Comparison of ENCODE assay signal across 8 cellular contexts in the genomic region with DNA sequence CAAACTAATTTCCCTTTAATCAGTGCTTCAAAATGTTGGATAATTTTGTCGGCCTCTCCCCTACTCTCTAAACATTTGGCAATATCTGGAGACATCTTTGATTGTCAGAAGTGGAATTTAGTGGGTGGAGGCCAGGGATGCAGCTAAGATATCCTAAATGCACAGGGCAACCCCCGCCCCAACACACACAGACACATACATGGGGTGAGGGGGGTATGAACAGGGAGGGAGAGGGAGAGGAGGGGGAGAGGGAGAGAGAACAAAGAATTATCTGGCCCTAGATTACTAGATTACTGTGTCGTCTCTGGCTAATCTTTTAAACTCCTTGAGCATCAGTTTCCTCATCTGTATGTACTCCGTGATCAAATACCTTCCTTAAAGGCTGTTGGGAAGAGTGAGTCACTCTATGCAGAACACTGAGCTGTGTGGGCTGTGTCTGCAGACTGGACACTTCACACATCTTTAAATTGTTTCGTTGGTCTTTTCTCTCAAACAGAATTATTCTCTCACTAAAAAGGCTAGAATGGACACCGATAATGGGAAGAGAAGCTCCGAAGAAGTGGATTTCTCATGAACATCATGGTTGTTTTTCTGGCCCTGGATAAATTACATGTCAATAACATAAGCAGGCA. TPM values are rescaled to one million over a fixed set of nuclear protein-coding genes. Genes with fewer than 3 reads are reported as not detected.
A peak's percentile ranks its signal among the peaks of the same experiment; 100 is the strongest.
DNase-seq lines count a peak whose midpoint lies in the region; ATAC-seq and TF ChIP-seq lines count a peak whose summit lies in the region.

No MANE protein-coding gene starts in this region.

- POLR2A ChIA-PET in CD8-positive, alpha-beta T cell (lab: Charles Lee), result interaction anchor here (1.3 to 2.2 kb wide), 2 partner anchors 23 to 52 kb away, joined by 5 to 13 read pairs; no protein-coding TSS in a partner anchor
- POLR2A ChIA-PET in PC-9 (lab: Charles Lee; ENCODE audit: unreplicated experiment) (interaction anchor here (0.9 kb wide), 1 partner anchor 105 kb away, joined by 5 read pairs; no protein-coding TSS in a partner anchor), GM10248 (lab: Yijun Ruan, JAX) (no interaction called here)

- peaks cover 29% of the 10 kb centered on the region for H3F3A ChIP-seq in PC-9 (ENCODE audit: insufficient read depth, low read depth)

- peaks cover 79% of the 10 kb centered on the region for H3K4me1 Mint-ChIP-seq in CD8-positive, alpha-beta T cell (ENCODE audit: low read depth)
- peaks cover 63 to 66% of the 10 kb centered on the region in 2 donors for H3K4me1 Mint-ChIP-seq in effector memory CD8-positive, alpha-beta T cell (ENCODE audit: low read depth in 2 of 2)
- peaks cover 36% of the 10 kb centered on the region for H3K4me1 Mint-ChIP-seq in neural crest cell

- intact Hi-C loops in CD8-positive, alpha-beta T cell (cut with DNase I, micrococcal nuclease), result loop anchor here (2.0 to 10.0 kb wide), 6 partner anchors 37 to 743 kb away; partner anchors contain the start of genes MAP4K4 (in 1 of the 2) and PDCL3 (in 1 of the 2)
- intact Hi-C loops in PC-9 (cut with micrococcal nuclease; ENCODE audit: unreplicated experiment), result loop anchor here (2.0 to 5.0 kb wide), 3 partner anchors 23 to 462 kb away; partner anchors contain the start of gene CREG2

- no peaks in the 10 kb centered on the region for H3K9me3 ChIP-seq in CD8-positive, alpha-beta T cell (ENCODE audit: low read length)
- H3K9me3 ChIP-seq in PC-9 (ENCODE audit: insufficient read depth, low read depth), result no peaks in the 10 kb centered on the region
- no peaks in the 10 kb centered on the region for H3K9me3 ChIP-seq in BE2C

- peak overlapping the region; percentile 99 for H3K27ac Mint-ChIP-seq in CD8-positive, alpha-beta T cell
- H3K27ac Mint-ChIP-seq in effector memory CD8-positive, alpha-beta T cell, result peak overlapping the region; percentile 95 to 98
- no peak overlapping the region for H3K27ac Mint-ChIP-seq in neural crest cell (ENCODE audit: unreplicated experiment)

- DNase-seq in CD8-positive, alpha-beta T cell, result no peak
- DNase-seq in PC-9, result peak in 1 of 2 experiments; percentile 72
- DNase-seq in effector memory CD8-positive, alpha-beta T cell, result no peak
- DNase-seq in neural crest cell (ENCODE audit: low read depth, low spot score), result no peak
- DNase-seq in GM10248 (ENCODE audit: extremely low spot score), result no peak
- no peak for DNase-seq in DMS79 treated with DMSO at 0.1 percent for 48 hours (lab: John Stamatoyannopoulos, UW)
- no peak for DNase-seq in BE2C

- peaks cover 79% of the 10 kb centered on the region for H3K79me2 ChIP-seq in PC-9 (ENCODE audit: low read depth)

- H2AFZ ChIP-seq in PC-9, result no peak overlapping the region

- no peak for ATAC-seq in CD8-positive, alpha-beta T cell
- no peak for ATAC-seq in effector memory CD8-positive, alpha-beta T cell (replicated peaks)
- no peak for ATAC-seq in HG03135 (IDR thresholded peaks at IDR 0.05; ENCODE audit: unreplicated experiment)

- CTCF ChIA-PET in CD8-positive, alpha-beta T cell (lab: Charles Lee), result interaction anchor here (1.0 to 1.9 kb wide), 2 partner anchors 36 to 37 kb away, joined by 3 to 7 read pairs; no protein-coding TSS in a partner anchor
- CTCF ChIA-PET in PC-9 (lab: Charles Lee) (interaction anchor here (0.7 kb wide), 1 partner anchor 25 kb away, joined by 3 read pairs; no protein-coding TSS in a partner anchor), GM10248 (lab: Yijun Ruan, JAX) (interaction anchor here (1.1 kb wide), 1 partner anchor 269 kb away, joined by 3 read pairs; no protein-coding TSS in a partner anchor)

- no peaks in the 10 kb centered on the region for H3K36me3 ChIP-seq in CD8-positive, alpha-beta T cell (ENCODE audit: insufficient read depth, low read length)
- peaks cover 25% of the 10 kb centered on the region for H3K36me3 ChIP-seq in PC-9 (ENCODE audit: low read depth)
- H3K36me3 ChIP-seq in BE2C, result no peaks in the 10 kb centered on the region; the same call in 1 of the 2 replicates

- peak overlapping the region; percentile 98 for H3K4me2 ChIP-seq in PC-9

- no peak for TF ChIP-seq CTCF in CD8-positive, alpha-beta T cell (IDR thresholded peaks at IDR 0.05)
- TF ChIP-seq CTCF in PC-9 (conservative IDR thresholded peaks at IDR 0.05), result no peak
- no peak for TF ChIP-seq CTCF in neural crest cell (conservative IDR thresholded peaks at IDR 0.05)
- TF ChIP-seq CTCF in GM10248 (IDR thresholded peaks at IDR 0.05; ENCODE audit: control extremely low read depth, extremely low read depth, low read depth, missing control alignments), result no peak
- no peak for TF ChIP-seq CTCF in BE2C (IDR thresholded peaks at IDR 0.05; ENCODE audit: low read depth, low read length)

- H3K27me3 ChIP-seq in CD8-positive, alpha-beta T cell (ENCODE audit: insufficient read depth, low read length), result no peaks in the 10 kb centered on the region
- H3K27me3 ChIP-seq in PC-9 (ENCODE audit: insufficient read depth, low read depth) (no peaks in the 10 kb centered on the region), BE2C (no peaks in the 10 kb centered on the region)

- H3K9me3 Mint-ChIP-seq in CD8-positive, alpha-beta T cell, result no peaks in the 10 kb centered on the region
- no peaks in the 10 kb centered on the region for H3K9me3 Mint-ChIP-seq in effector memory CD8-positive, alpha-beta T cell
- H3K9me3 Mint-ChIP-seq in neural crest cell, result no peaks in the 10 kb centered on the region

- H3K27me3 Mint-ChIP-seq in CD8-positive, alpha-beta T cell (ENCODE audit: low read depth), result no peaks in the 10 kb centered on the region
- H3K27me3 Mint-ChIP-seq in effector memory CD8-positive, alpha-beta T cell, result no peaks in the 10 kb centered on the region
- no peaks in the 10 kb centered on the region for H3K27me3 Mint-ChIP-seq in neural crest cell (ENCODE audit: low read depth)

- H3K9me2 ChIP-seq in PC-9 (ENCODE audit: insufficient read depth), result no peaks in the 10 kb centered on the region

- peak overlapping the region; percentile 92 for H3K4me3 Mint-ChIP-seq in CD8-positive, alpha-beta T cell
- H3K4me3 Mint-ChIP-seq in effector memory CD8-positive, alpha-beta T cell, result peak overlapping the region; percentile 90 to 94
- H3K4me3 Mint-ChIP-seq in neural crest cell, result peak overlapping the region; percentile 52

- peaks cover 50% of the 10 kb centered on the region for H3K36me3 Mint-ChIP-seq in CD8-positive, alpha-beta T cell
- H3K36me3 Mint-ChIP-seq in effector memory CD8-positive, alpha-beta T cell (ENCODE audit: insufficient read depth), result peaks cover 84% of the 10 kb centered on the region
- H3K36me3 Mint-ChIP-seq in neural crest cell (ENCODE audit: low read depth), result peaks cover 9% of the 10 kb centered on the region

- peak overlapping the region; percentile 1 for H3K27ac ChIP-seq in CD8-positive, alpha-beta T cell (ENCODE audit: low read depth, low read length)
- H3K27ac ChIP-seq in PC-9, result peak overlapping the region; percentile 84

- H4K20me1 ChIP-seq in PC-9 (ENCODE audit: insufficient read depth), result peaks cover 58% of the 10 kb centered on the region

- no TSS peak for BruUV-seq in PC-9 (replicated peaks; lab: Mats Ljungman, UMichigan)

- peaks cover 65% of the 10 kb centered on the region for H3K4me1 ChIP-seq in CD8-positive, alpha-beta T cell (ENCODE audit: insufficient read depth, low read length)
- H3K4me1 ChIP-seq in PC-9 (replicated peaks; ENCODE audit: insufficient read depth) (peaks cover 61% of the 10 kb centered on the region), BE2C (no peaks in the 10 kb centered on the region; the same call in 1 of the 2 replicates)

- H3K4me3 ChIP-seq in CD8-positive, alpha-beta T cell (ENCODE audit: low read depth, low read length), result peak overlapping the region; percentile 5
- H3K4me3 ChIP-seq in PC-9 (peak overlapping the region; percentile 80), BE2C (ENCODE audit: low read depth, low read length) (no peak overlapping the region)

RNA-seq across cellular contexts. Expression of gene RNF149, which starts 2.9 kb away (rescaled TPM):
- total RNA-seq in CD8-positive, alpha-beta T cell, result 100 to 1,000 TPM; 128 to 129 TPM
- total RNA-seq in PC-9 (2021) (58.6 and 71.6 TPM in 2 replicates), neural crest cell (27.2 and 27.4 TPM in 2 replicates)
- polyA plus RNA-seq in BE2C (2012; ENCODE audit: insufficient read depth, insufficient read length, low read depth), result 7.9 TPM

RNA-seq across cellular contexts. Expression of gene CNOT11, which starts 52.9 kb away (rescaled TPM):
- 10 to 100 TPM; 41.9 to 43.0 TPM for total RNA-seq in CD8-positive, alpha-beta T cell
- total RNA-seq in PC-9 (2021) (39.0 and 60.6 TPM in 2 replicates), neural crest cell (48.2 and 50.4 TPM in 2 replicates)
- polyA plus RNA-seq in BE2C (2012; ENCODE audit: insufficient read depth, insufficient read length, low read depth), result 17.6 TPM
